In the genomic region with DNA sequence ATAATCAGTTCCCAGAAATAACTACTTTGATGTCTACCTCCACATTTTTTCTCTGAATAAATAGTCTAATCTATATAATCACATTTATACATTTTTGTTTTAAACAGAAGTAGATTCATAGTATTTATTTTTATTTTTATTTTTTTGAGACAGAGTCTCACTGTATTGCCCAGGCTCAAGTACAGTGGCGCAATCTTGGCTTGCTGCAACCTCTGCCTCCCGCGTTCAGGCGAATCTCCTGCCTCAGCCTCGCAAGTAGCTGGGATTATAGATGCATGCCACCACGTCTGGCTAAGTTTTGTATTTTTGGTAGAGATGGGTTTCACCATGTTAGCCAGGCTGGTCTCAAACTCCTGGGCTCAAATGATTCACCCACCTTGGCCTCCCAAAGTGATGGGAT, we compare ENCODE assay signal across 28 cellular contexts.
"Had no signal": no experiment of that assay in that cellular context is flagged by ENCODE, and none has a peak within 500 bp of the region (broad histone marks: within the 10 kb centered on the region; RNA-seq: fewer than 3 reads in every experiment).

No MANE protein-coding gene starts in this region.

- H3K4me3 ChIP-seq: left lung, lower lobe of right lung, neural progenitor cell, ovary, right atrium auricular region, sigmoid colon, spleen, tibial nerve, uterus had no signal

- H3K27ac ChIP-seq: left lung, lower lobe of right lung, neural progenitor cell, ovary, right atrium auricular region, sigmoid colon, spleen, uterus had no signal

- H3K27me3 Mint-ChIP-seq: naive B cell; progenitor cell of endocrine pancreas; stimulated activated memory B cell treated with anti-CD40 and anti-IgM and Interleukin-4, amounts not matched to agents 10 μg/mL and 1 μg/mL and 100 μg/mL, for 72 hours; stimulated activated naive CD8-positive, alpha-beta T cell treated with anti-CD3 and anti-CD28 coated beads, Interleukin-15, amount 100 ng/mL, for 72 hours; type B pancreatic cell had no signal

- H3K9me3 Mint-ChIP-seq: mesothelial cell of epicardium; naive B cell; natural killer cell; nephron progenitor cell; neural progenitor cell; stimulated activated memory B cell treated with anti-CD40 and anti-IgM and Interleukin-4, amounts not matched to agents 10 μg/mL and 1 μg/mL and 100 μg/mL, for 72 hours; stimulated activated naive CD8-positive, alpha-beta T cell treated with anti-CD3 and anti-CD28 coated beads, Interleukin-15, amount 100 ng/mL, for 72 hours; type B pancreatic cell had no signal

- H3K4me2 ChIP-seq: neural progenitor cell had no signal

- DNase-seq: hippocampal formation; kidney; left colon; left lung; lower lobe of right lung; mesendoderm; naive B cell; natural killer cell; nephron progenitor cell; ovary; sigmoid colon; small intestine; spleen; stimulated activated CD4-positive, alpha-beta T cell treated with anti-CD3 and anti-CD28 coated beads, Interleukin-1b, Interleukin-23, amount 100 ng/mL, for 48 hours; stimulated activated CD4-positive, alpha-beta T cell treated with anti-CD3 and anti-CD28 coated beads, Interleukin-2, amount 100 ng/mL, for 48 hours; stimulated activated CD4-positive, alpha-beta T cell treated with anti-CD3 and anti-CD28 coated beads, Interleukin-4, amount 100 ng/mL, for 4 hours; stimulated activated CD8-positive, alpha-beta memory T cell treated with anti-CD3 and anti-CD28 coated beads, Interleukin-4, amount 100 ng/mL, for 48 hours; stimulated activated naive CD4-positive, alpha-beta T cell treated with Interleukin-2 at 50 U/mL for 16 hours; stimulated activated naive CD8-positive, alpha-beta T cell treated with anti-CD3 and anti-CD28 coated beads, Interleukin-15, amount 100 ng/mL, for 72 hours; substantia nigra; uterus had no signal

- H3K4me3 Mint-ChIP-seq: mesothelial cell of epicardium; naive B cell; natural killer cell; nephron progenitor cell; neural progenitor cell; stimulated activated memory B cell treated with anti-CD40 and anti-IgM and Interleukin-4, amounts not matched to agents 10 μg/mL and 1 μg/mL and 100 μg/mL, for 72 hours; stimulated activated naive CD8-positive, alpha-beta T cell treated with anti-CD3 and anti-CD28 coated beads, Interleukin-15, amount 100 ng/mL, for 72 hours; type B pancreatic cell had no signal

- H3K27ac Mint-ChIP-seq: mesothelial cell of epicardium; natural killer cell; nephron progenitor cell; neural progenitor cell; progenitor cell of endocrine pancreas; stimulated activated memory B cell treated with anti-CD40 and anti-IgM and Interleukin-4, amounts not matched to agents 10 μg/mL and 1 μg/mL and 100 μg/mL, for 72 hours; stimulated activated naive CD8-positive, alpha-beta T cell treated with anti-CD3 and anti-CD28 coated beads, Interleukin-15, amount 100 ng/mL, for 72 hours; type B pancreatic cell had no signal

- H3K36me3 ChIP-seq: neural progenitor cell, ovary, uterus had no signal

- ATAC-seq: left colon; left lung; lower lobe of right lung; natural killer cell; stimulated activated memory B cell treated with anti-CD40 and anti-IgM and Interleukin-4, amounts not matched to agents 10 μg/mL and 1 μg/mL and 100 μg/mL, for 72 hours; stimulated activated naive CD8-positive, alpha-beta T cell treated with anti-CD3 and anti-CD28 coated beads, Interleukin-15, amount 100 ng/mL, for 72 hours had no signal

- H3K4me1 Mint-ChIP-seq: mesothelial cell of epicardium, nephron progenitor cell, neural progenitor cell had no signal

- H3K4me1 ChIP-seq: neural progenitor cell, uterus had no signal

- H3K27me3 ChIP-seq: left lung, neural progenitor cell, ovary, right atrium auricular region, sigmoid colon, spleen, tibial nerve, uterus had no signal

- H3K9me3 ChIP-seq: left lung, lower lobe of right lung, ovary, right atrium auricular region, sigmoid colon, spleen, tibial nerve, uterus had no signal

- H2AFZ ChIP-seq: neural progenitor cell had no signal

- H3K9ac ChIP-seq: neural progenitor cell had no signal

- H3K36me3 Mint-ChIP-seq: natural killer cell had no signal
